19 cellular contexts compared by ENCODE assay signal in genomic region chr15:89330881-89331595, GRCh38. TPM values are rescaled to one million over a fixed set of nuclear protein-coding genes. Genes with fewer than 3 reads are reported as not detected.
DNase-seq lines count a peak whose midpoint lies in the region; ATAC-seq, FAIRE-seq and TF ChIP-seq lines count a peak whose summit lies in the region.
"Had no signal": no experiment of that assay in that cellular context is flagged by ENCODE, and none has a peak within 500 bp of the region (broad histone marks: within the 10 kb centered on the region; RNA-seq: fewer than 3 reads in every experiment).

No MANE protein-coding gene starts in this region.

- H3K36me3 Mint-ChIP-seq in activated CD8-positive, alpha-beta T cell treated with anti-CD3 and anti-CD28 coated beads, Interleukin-2, amount 10 ng/mL, durations not matched to agents 7 days and 5 days (ENCODE audit: low read depth), result peaks cover 69% of the 10 kb centered on the region
- H3K36me3 Mint-ChIP-seq in immature natural killer cell (peaks cover 31 to 53% (median 41%) of the 10 kb centered on the region in 3 donors), H9 (ENCODE audit: insufficient read depth in 1 of 3, low read depth in 3 of 3) (peaks cover 55 to 69% (median 65%) of the 10 kb centered on the region in 3 experiments)

- H4K20me1 ChIP-seq in HepG2 (ENCODE audit: insufficient read depth, low read length) (peaks cover 7% of the 10 kb centered on the region; the same call in 1 of the 2 replicates), H9 (ENCODE audit: control insufficient read depth, insufficient read depth, insufficient read length) (no peaks in the 10 kb centered on the region)

- peaks cover 63% of the 10 kb centered on the region for H3K4me1 Mint-ChIP-seq in activated CD8-positive, alpha-beta T cell treated with anti-CD3 and anti-CD28 coated beads, Interleukin-2, amount 10 ng/mL, durations not matched to agents 7 days and 5 days (ENCODE audit: low read depth)
- H3K4me1 Mint-ChIP-seq in immature natural killer cell (peaks cover 77% of the 10 kb centered on the region in 2 donors), H9 (peaks cover 15 to 24% of the 10 kb centered on the region in 2 experiments)

- H3K9me3 ChIP-seq in HepG2 (ENCODE audit: low read length) (no peaks in the 10 kb centered on the region), right lobe of liver (no peaks in the 10 kb centered on the region), H9 (ENCODE audit: control insufficient read depth, low read depth, low read length) (no peaks in the 10 kb centered on the region)
- H3K9me3 ChIP-seq: MG63 had no signal

- no peak overlapping the region for H2BK20ac ChIP-seq in H9 (ENCODE audit: low read depth, low read length, poor library complexity, severe bottlenecking)

- H3K4me3 Mint-ChIP-seq in activated CD8-positive, alpha-beta T cell treated with anti-CD3 and anti-CD28 coated beads, Interleukin-2, amount 10 ng/mL, durations not matched to agents 7 days and 5 days, result peak overlapping the region; percentile 75
- peak overlapping the region; percentile 64 to 84 (median 76) for H3K4me3 Mint-ChIP-seq in immature natural killer cell
- H3K4me3 Mint-ChIP-seq in H9, result no peak overlapping the region
- H3K4me3 Mint-ChIP-seq: WTC11 had no signal

- peaks cover 27% of the 10 kb centered on the region for H3K79me2 ChIP-seq in HepG2 (ENCODE audit: insufficient read depth, low read length)
- no peaks in the 10 kb centered on the region for H3K79me2 ChIP-seq in H9 (ENCODE audit: insufficient read depth, low read length)

- TF ChIP-seq EP300 in HepG2 (IDR thresholded peaks at IDR 0.05; ENCODE audit: low read depth in 2 of 2, low read length in 2 of 2) (no peak), HepG2 (CRISPR knock-in tag; IDR thresholded peaks at IDR 0.05; ENCODE audit: borderline replicate concordance) (no peak)

- POLR2A ChIA-PET in HepG2 (lab: Yijun Ruan, JAX), result no interaction called here
- POLR2A ChIA-PET in activated CD8-positive, alpha-beta T cell treated with anti-CD3 and anti-CD28 coated beads, Interleukin-2, amount 10 ng/mL, durations not matched to agents 7 days and 5 days (lab: Charles Lee), result no interaction called here

- ATAC-seq in HepG2 (no peak), right lobe of liver (no peak), left ventricle myocardium superior (no peak)
- ATAC-seq in activated CD8-positive, alpha-beta T cell treated with anti-CD3 and anti-CD28 coated beads, Interleukin-2, amount 10 ng/mL, durations not matched to agents 7 days and 5 days, result no peak
- ATAC-seq: left cardiac atrium, WTC11 had no signal

- no peak overlapping the region for H2BK15ac ChIP-seq in H9 (ENCODE audit: low read depth, low read length)

- H3K4me1 ChIP-seq in HepG2 (ENCODE audit: insufficient read depth, low read length) (peaks cover 42% of the 10 kb centered on the region), right lobe of liver (peaks cover 0 to 26% (median 10%) of the 10 kb centered on the region in 4 donors), H9 (ENCODE audit: insufficient read depth, low read length) (no peaks in the 10 kb centered on the region)

- H3K27me3 Mint-ChIP-seq in activated CD8-positive, alpha-beta T cell treated with anti-CD3 and anti-CD28 coated beads, Interleukin-2, amount 10 ng/mL, durations not matched to agents 7 days and 5 days (ENCODE audit: low read depth), result peaks cover 2% of the 10 kb centered on the region
- H3K27me3 Mint-ChIP-seq in immature natural killer cell (ENCODE audit: low read depth in 3 of 3) (peaks cover 15 to 17% (median 17%) of the 10 kb centered on the region in 3 donors), H9 (ENCODE audit: low read depth) (peaks cover 13% of the 10 kb centered on the region)

- H2BK5ac ChIP-seq in H9 (ENCODE audit: insufficient read length, low read length), result no peak overlapping the region

- H3K4me2 ChIP-seq in HepG2 (ENCODE audit: low read depth, low read length) (peak overlapping the region; percentile 31), H9 (ENCODE audit: insufficient read depth, insufficient read length, low read length) (no peak overlapping the region)

- H3K4ac ChIP-seq in H9 (ENCODE audit: low read depth, low read length), result no peak overlapping the region

- no peak for TF ChIP-seq RAD21 in HepG2 (CRISPR knock-in tag; IDR thresholded peaks at IDR 0.05)

- FAIRE-seq in HepG2 (lab: Jason Lieb, UNC), result no peak
- FAIRE-seq: frontal cortex had no signal

- no peak overlapping the region for H4K91ac ChIP-seq in H9 (ENCODE audit: insufficient read length, low read depth, low read length)

- H3K23me2 ChIP-seq in H9 (ENCODE audit: insufficient read length, low read depth, low read length, poor library complexity, severe bottlenecking), result peaks cover 12% of the 10 kb centered on the region

- CTCF ChIA-PET in HepG2 (lab: Yijun Ruan, JAX; ENCODE audit: low intra/inter-chr PET ratio, low total read pairs), result no interaction called here
- CTCF ChIA-PET in activated CD8-positive, alpha-beta T cell treated with anti-CD3 and anti-CD28 coated beads, Interleukin-2, amount 10 ng/mL, durations not matched to agents 7 days and 5 days (lab: Charles Lee), result interaction anchor here (1.2 to 5.7 kb wide), 6 partner anchors 11 to 125 kb away, joined by 3 to 38 read pairs (median 6); partner anchors contain the start of gene FANCI

- DNase-seq in HepG2 (ENCODE audit: low spot score), result no peak
- no peak for DNase-seq in right lobe of liver
- DNase-seq in activated CD8-positive, alpha-beta T cell treated with anti-CD3 and anti-CD28 coated beads, Interleukin-2, amount 10 ng/mL, durations not matched to agents 7 days and 5 days, result peak; percentile 20
- no peak for DNase-seq in immature natural killer cell
- no peak for DNase-seq in HT-29 (ENCODE audit: low spot score)
- no peak for DNase-seq in CD1c-positive myeloid dendritic cell (ENCODE audit: extremely low spot score)
- DNase-seq in H9, result no peak
- DNase-seq in left ventricle myocardium superior, result no peak
- DNase-seq: dorsolateral prefrontal cortex; GDM1; left cardiac atrium; MG63; NCI-H226; occipital lobe; stimulated activated CD4-positive, alpha-beta T cell treated with anti-CD3 and anti-CD28 coated beads, Interleukin-15, amount 100 ng/mL, for 24 hours; stimulated activated CD8-positive, alpha-beta memory T cell treated with anti-CD3 and anti-CD28 coated beads, Interleukin-4, amount 100 ng/mL, for 48 hours had no signal

- no peak overlapping the region for H3K14ac ChIP-seq in H9 (ENCODE audit: insufficient read depth, low read length)

- H3K9me3 Mint-ChIP-seq in activated CD8-positive, alpha-beta T cell treated with anti-CD3 and anti-CD28 coated beads, Interleukin-2, amount 10 ng/mL, durations not matched to agents 7 days and 5 days (ENCODE audit: insufficient read depth), result no peaks in the 10 kb centered on the region
- peaks cover 0 to 6% (median 3%) of the 10 kb centered on the region in 6 donors for H3K9me3 Mint-ChIP-seq in immature natural killer cell
- peaks cover 2 to 4% of the 10 kb centered on the region in 2 experiments; a peak in 2 of 5 replicates for H3K9me3 Mint-ChIP-seq in H9
- H3K9me3 Mint-ChIP-seq: WTC11 had no signal

- TF ChIP-seq POLR2A in HepG2 (IDR thresholded peaks at IDR 0.05; ENCODE audit: insufficient read depth in 1 of 2, low read depth in 2 of 2, low read length in 2 of 2) (no peak), right lobe of liver (IDR thresholded peaks at IDR 0.05) (no peak)

- H4K8ac ChIP-seq in H9 (replicated peaks; ENCODE audit: insufficient read length, low read depth, low read length), result no peak overlapping the region

- H3K4me3 ChIP-seq in HepG2 (replicated peaks in 1 of 3; ENCODE audit: insufficient read depth in 1 of 3, low read depth in 2 of 3, low read length in 3 of 3) (no peak overlapping the region), right lobe of liver (no peak overlapping the region)
- H3K4me3 ChIP-seq: MG63 had no signal

- in situ Hi-C loops in HepG2 (cut with HindIII; ENCODE audit: extremely low pct_ligation_motif_present, low pct_unique_long_range_greater_than_20kb), result no loop called here

- H2BK120ac ChIP-seq in H9 (ENCODE audit: low read depth, low read length, poor library complexity, severe bottlenecking), result no peak overlapping the region

- no peak overlapping the region for H4K5ac ChIP-seq in H9 (ENCODE audit: insufficient read length, low read depth, low read length)

- no peak overlapping the region for H3K18ac ChIP-seq in H9 (ENCODE audit: insufficient read length, low read depth, low read length)

- H2AK5ac ChIP-seq in H9 (ENCODE audit: insufficient read length, low read length), result no peak overlapping the region

- no peak overlapping the region for H3K56ac ChIP-seq in H9 (ENCODE audit: insufficient read length, low read depth, low read length)

- 88% methylated on average over 7 of the region's 7 CpGs for WGBS in HepG2 (ENCODE audit: low lambda C conversion rate)
- 77% methylated on average over 6 of the region's 7 CpGs for WGBS in right lobe of liver (ENCODE audit: insufficient coverage, low coverage, low lambda C conversion rate, missing lambda C conversion rate)
- WGBS in H9 (ENCODE audit: extremely low coverage, insufficient read length, low lambda C conversion rate), result no CpG with 5 or more reads among the region's 7 CpGs

- H3K27ac ChIP-seq in HepG2 (ENCODE audit: extremely low read length, insufficient read depth, low read length), result no peak overlapping the region
- H3K27ac ChIP-seq in right lobe of liver, result no peak overlapping the region
- H3K27ac ChIP-seq in H9 (ENCODE audit: insufficient read length, low read depth, low read length), result no peak overlapping the region
- H3K27ac ChIP-seq: RWPE1 had no signal

- H2AFZ ChIP-seq in HepG2 (ENCODE audit: low read length), result no peak overlapping the region
- H2AFZ ChIP-seq in H9 (ENCODE audit: low read length), result no peak overlapping the region

- TF ChIP-seq CTCF in HepG2 (CRISPR knock-in tag; IDR thresholded peaks at IDR 0.05), result no peak
- no peak for TF ChIP-seq CTCF in right lobe of liver (IDR thresholded peaks at IDR 0.05)
- TF ChIP-seq CTCF in H9 (conservative IDR thresholded peaks at IDR 0.05), result no peak

- H2BK12ac ChIP-seq in H9 (ENCODE audit: insufficient read length, low read depth, low read length), result no peak overlapping the region

- H3K27ac Mint-ChIP-seq in activated CD8-positive, alpha-beta T cell treated with anti-CD3 and anti-CD28 coated beads, Interleukin-2, amount 10 ng/mL, durations not matched to agents 7 days and 5 days, result peak overlapping the region; percentile 86
- H3K27ac Mint-ChIP-seq in immature natural killer cell (peak overlapping the region; percentile 82 to 94 (median 90)), H9 (no peak overlapping the region)
- H3K27ac Mint-ChIP-seq: WTC11 had no signal

- H3K36me3 ChIP-seq in HepG2 (replicated peaks in 1 of 2; ENCODE audit: control insufficient read depth in 1 of 2, insufficient read depth in 2 of 2, low read length in 2 of 2), result peaks cover 35 to 65% of the 10 kb centered on the region in 2 experiments
- peaks cover 0 to 70% (median 35%) of the 10 kb centered on the region in 4 donors for H3K36me3 ChIP-seq in right lobe of liver

- H3K27me3 ChIP-seq in HepG2 (ENCODE audit: control insufficient read depth in 1 of 2, insufficient read depth in 2 of 2, low read length in 2 of 2) (no peaks in the 10 kb centered on the region; a peak in 2 of 5 replicates), right lobe of liver (no peaks in the 10 kb centered on the region), H9 (ENCODE audit: insufficient read depth, low read length) (no peaks in the 10 kb centered on the region)
- H3K27me3 ChIP-seq: dorsolateral prefrontal cortex, MG63 had no signal

- BruUV-seq in HepG2 (replicated peaks; lab: Mats Ljungman, UMichigan), result no TSS peak

- intact Hi-C loops in HepG2 (cut with micrococcal nuclease; ENCODE audit: unreplicated experiment) (no loop called here), right lobe of liver (cut with DNase I) (no loop called here), left ventricle myocardium superior (cut with micrococcal nuclease) (no loop called here)

- H3T11ph ChIP-seq in H9 (ENCODE audit: low read length), result no peak overlapping the region

- no peaks in the 10 kb centered on the region for H3K79me1 ChIP-seq in H9 (ENCODE audit: insufficient read depth, low read depth, low read length, poor library complexity, severe bottlenecking)

- no peak overlapping the region for H3K23ac ChIP-seq in H9 (ENCODE audit: insufficient read length, low read depth, low read length)

- H3K9ac ChIP-seq in HepG2 (ENCODE audit: insufficient read depth, low read depth, low read length) (no peak overlapping the region), H9 (ENCODE audit: extremely low read depth, insufficient read length, low read length) (no peak overlapping the region)

RNA-seq across cellular contexts. Expression of gene POLG, which starts 3.6 kb away (rescaled TPM):
- total RNA-seq in HepG2 (2016; rRNA removed; fragmentation: Illumina TruSeq; extraction: Trizol) (19.1 and 35.5 TPM in 2 replicates), right lobe of liver (10 to 100 TPM; 26.3 to 34.7 (median 30.3) TPM), H9 (2021) (57.7 and 60.3 TPM in 2 replicates), left ventricle myocardium superior (39.5 TPM)
- total RNA-seq in HepG2 (2016; cell fraction: cytosol; rRNA removed; fragmentation: Illumina TruSeq; extraction: Trizol; ENCODE audit: low read depth), result 6.9 and 8.0 TPM in 2 replicates
- total RNA-seq in HepG2 (2016; cell fraction: insoluble cytoplasmic fraction; rRNA removed; fragmentation: Illumina TruSeq; extraction: Trizol), result 16.0 and 36.6 TPM in 2 replicates
- total RNA-seq in HepG2 (2016; cell fraction: membrane; rRNA removed; fragmentation: Illumina TruSeq; extraction: Trizol), result 11.4 and 21.6 TPM in 2 replicates
- total RNA-seq in HepG2 (2016; cell fraction: nucleus; rRNA removed; fragmentation: Illumina TruSeq; extraction: Trizol), result 38.6 and 60.2 TPM in 2 replicates
- polyA plus RNA-seq in HepG2 (2011; rRNA removed) (25.7 and 26.6 TPM in 2 replicates), immature natural killer cell (10 to 100 TPM; 24.3 to 79.1 (median 28.6) TPM)
- 13.7 and 15.2 TPM in 2 replicates for polyA plus RNA-seq in HepG2 (2011; cell fraction: cytosol; rRNA removed)
- polyA plus RNA-seq in HepG2 (2011; cell fraction: nucleus; rRNA removed), result 142 and 145 TPM in 2 replicates
- polyA plus RNA-seq in HepG2 (2012), result 28.3 and 36.3 TPM in 2 replicates
- polyA plus RNA-seq in HepG2 (2016; cell fraction: cytosol; fragmentation: Illumina TruSeq; extraction: Trizol; ENCODE audit: low read depth), result 3.7 and 4.1 TPM in 2 replicates
- polyA plus RNA-seq in HepG2 (2016; cell fraction: insoluble cytoplasmic fraction; fragmentation: Illumina TruSeq; extraction: Trizol; ENCODE audit: low read depth), result 16.4 and 17.4 TPM in 2 replicates
- 6.7 and 7.3 TPM in 2 replicates for polyA plus RNA-seq in HepG2 (2016; cell fraction: membrane; fragmentation: Illumina TruSeq; extraction: Trizol; ENCODE audit: low read depth)
- 82.0 and 91.8 TPM in 2 replicates for polyA plus RNA-seq in HepG2 (2016; cell fraction: nucleus; fragmentation: Illumina TruSeq; extraction: Trizol; ENCODE audit: insufficient read depth, low read depth)
- polyA minus RNA-seq in HepG2 (2011; rRNA and poly(A)+ RNA removed; ENCODE audit: low replicate concordance), result 52.1 and 71.8 TPM in 2 replicates
- polyA minus RNA-seq in HepG2 (2011; cell fraction: cytosol; rRNA and poly(A)+ RNA removed), result 13.2 and 24.3 TPM in 2 replicates
- polyA minus RNA-seq in HepG2 (2011; cell fraction: nucleus; rRNA and poly(A)+ RNA removed), result 84.7 and 98.0 TPM in 2 replicates
- total RNA-seq in activated CD8-positive, alpha-beta T cell treated with anti-CD3 and anti-CD28 coated beads, Interleukin-2, amount 10 ng/mL, durations not matched to agents 7 days and 5 days, result 100 to 1,000 TPM; 121 to 128 TPM
- 159 and 161 TPM in 2 replicates for total RNA-seq in HT-29 (2014; rRNA removed; shearing (Covaris generic))

Comparison
In these comparisons a context has a peak if more than half of its experiments do, and no peak if none do; other contexts are left out.
1. H3K27ac Mint-ChIP-seq: peak in activated CD8-positive, alpha-beta T cell treated with anti-CD3 and anti-CD28 coated beads, Interleukin-2, amount 10 ng/mL, durations not matched to agents 7 days and 5 days (single experiment) and immature natural killer cell (6 of 6); none in H9 (0 of 3).
2. H3K4me3 Mint-ChIP-seq: peak in activated CD8-positive, alpha-beta T cell treated with anti-CD3 and anti-CD28 coated beads, Interleukin-2, amount 10 ng/mL, durations not matched to agents 7 days and 5 days (single experiment) and immature natural killer cell (5 of 5); none in H9 (0 of 2).